ENCODE assay signal across 1 cellular context in the genomic region with DNA sequence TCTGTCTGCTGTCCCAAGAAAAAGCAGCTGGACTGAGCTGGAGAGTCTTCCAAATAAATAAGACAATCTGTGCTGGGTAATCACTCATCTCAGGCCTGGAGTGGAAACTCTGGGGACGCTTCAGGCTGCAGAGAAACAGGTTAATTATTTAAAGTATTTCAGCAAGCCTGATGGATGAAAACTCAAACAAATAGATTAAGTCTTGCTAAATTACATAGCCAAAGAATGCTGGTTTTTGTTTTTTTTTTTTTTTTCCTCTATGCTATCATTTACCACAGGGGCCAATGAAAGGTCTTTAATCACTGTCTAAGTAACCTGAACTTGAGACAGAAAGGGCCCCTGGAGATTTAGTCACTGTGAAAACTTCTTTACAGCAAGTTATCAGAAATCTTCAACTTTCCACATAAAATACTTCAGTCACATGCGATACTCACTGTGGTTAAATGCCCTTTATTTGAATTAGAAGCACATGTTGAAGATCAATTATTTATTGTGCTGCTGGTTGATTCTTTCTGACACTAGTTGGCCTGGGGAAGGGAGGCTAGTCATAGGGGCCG.
TF ChIP-seq lines count a peak whose summit lies in the region.

No MANE protein-coding gene starts in this region.

TF ChIP-seq in GM23338, 12 proteins besides CTCF, POLR2A, EP300 and RAD21 (continued from another document):
- TF ChIP-seq, protein P1, sequence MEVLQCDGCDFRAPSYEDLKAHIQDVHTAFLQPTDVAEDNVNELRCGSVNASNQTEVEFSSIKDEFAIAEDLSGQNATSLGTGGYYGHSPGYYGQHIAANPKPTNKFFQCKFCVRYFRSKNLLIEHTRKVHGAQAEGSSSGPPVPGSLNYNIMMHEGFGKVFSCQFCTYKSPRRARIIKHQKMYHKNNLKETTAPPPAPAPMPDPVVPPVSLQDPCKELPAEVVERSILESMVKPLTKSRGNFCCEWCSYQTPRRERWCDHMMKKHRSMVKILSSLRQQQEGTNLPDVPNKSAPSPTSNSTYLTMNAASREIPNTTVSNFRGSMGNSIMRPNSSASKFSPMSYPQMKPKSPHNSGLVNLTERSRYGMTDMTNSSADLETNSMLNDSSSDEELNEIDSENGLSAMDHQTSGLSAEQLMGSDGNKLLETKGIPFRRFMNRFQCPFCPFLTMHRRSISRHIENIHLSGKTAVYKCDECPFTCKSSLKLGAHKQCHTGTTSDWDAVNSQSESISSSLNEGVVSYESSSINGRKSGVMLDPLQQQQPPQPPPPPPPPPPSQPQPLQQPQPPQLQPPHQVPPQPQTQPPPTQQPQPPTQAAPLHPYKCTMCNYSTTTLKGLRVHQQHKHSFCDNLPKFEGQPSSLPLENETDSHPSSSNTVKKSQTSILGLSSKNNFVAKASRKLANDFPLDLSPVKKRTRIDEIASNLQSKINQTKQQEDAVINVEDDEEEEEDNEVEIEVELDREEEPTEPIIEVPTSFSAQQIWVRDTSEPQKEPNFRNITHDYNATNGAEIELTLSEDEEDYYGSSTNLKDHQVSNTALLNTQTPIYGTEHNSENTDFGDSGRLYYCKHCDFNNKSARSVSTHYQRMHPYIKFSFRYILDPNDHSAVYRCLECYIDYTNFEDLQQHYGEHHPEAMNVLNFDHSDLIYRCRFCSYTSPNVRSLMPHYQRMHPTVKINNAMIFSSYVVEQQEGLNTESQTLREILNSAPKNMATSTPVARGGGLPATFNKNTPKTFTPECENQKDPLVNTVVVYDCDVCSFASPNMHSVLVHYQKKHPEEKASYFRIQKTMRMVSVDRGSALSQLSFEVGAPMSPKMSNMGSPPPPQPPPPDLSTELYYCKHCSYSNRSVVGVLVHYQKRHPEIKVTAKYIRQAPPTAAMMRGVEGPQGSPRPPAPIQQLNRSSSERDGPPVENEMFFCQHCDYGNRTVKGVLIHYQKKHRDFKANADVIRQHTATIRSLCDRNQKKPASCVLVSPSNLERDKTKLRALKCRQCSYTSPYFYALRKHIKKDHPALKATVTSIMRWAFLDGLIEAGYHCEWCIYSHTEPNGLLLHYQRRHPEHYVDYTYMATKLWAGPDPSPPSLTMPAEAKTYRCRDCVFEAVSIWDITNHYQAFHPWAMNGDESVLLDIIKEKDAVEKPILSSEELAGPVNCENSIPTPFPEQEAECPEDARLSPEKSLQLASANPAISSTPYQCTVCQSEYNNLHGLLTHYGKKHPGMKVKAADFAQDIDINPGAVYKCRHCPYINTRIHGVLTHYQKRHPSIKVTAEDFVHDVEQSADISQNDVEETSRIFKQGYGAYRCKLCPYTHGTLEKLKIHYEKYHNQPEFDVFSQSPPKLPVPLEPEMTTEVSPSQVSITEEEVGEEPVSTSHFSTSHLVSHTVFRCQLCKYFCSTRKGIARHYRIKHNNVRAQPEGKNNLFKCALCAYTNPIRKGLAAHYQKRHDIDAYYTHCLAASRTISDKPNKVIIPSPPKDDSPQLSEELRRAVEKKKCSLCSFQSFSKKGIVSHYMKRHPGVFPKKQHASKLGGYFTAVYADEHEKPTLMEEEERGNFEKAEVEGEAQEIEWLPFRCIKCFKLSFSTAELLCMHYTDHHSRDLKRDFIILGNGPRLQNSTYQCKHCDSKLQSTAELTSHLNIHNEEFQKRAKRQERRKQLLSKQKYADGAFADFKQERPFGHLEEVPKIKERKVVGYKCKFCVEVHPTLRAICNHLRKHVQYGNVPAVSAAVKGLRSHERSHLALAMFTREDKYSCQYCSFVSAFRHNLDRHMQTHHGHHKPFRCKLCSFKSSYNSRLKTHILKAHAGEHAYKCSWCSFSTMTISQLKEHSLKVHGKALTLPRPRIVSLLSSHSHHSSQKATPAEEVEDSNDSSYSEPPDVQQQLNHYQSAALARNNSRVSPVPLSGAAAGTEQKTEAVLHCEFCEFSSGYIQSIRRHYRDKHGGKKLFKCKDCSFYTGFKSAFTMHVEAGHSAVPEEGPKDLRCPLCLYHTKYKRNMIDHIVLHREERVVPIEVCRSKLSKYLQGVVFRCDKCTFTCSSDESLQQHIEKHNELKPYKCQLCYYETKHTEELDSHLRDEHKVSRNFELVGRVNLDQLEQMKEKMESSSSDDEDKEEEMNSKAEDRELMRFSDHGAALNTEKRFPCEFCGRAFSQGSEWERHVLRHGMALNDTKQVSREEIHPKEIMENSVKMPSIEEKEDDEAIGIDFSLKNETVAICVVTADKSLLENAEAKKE (CRISPR knock-in tag; IDR thresholded peaks at IDR 0.05), result no peak
- TF ChIP-seq, protein P2, sequence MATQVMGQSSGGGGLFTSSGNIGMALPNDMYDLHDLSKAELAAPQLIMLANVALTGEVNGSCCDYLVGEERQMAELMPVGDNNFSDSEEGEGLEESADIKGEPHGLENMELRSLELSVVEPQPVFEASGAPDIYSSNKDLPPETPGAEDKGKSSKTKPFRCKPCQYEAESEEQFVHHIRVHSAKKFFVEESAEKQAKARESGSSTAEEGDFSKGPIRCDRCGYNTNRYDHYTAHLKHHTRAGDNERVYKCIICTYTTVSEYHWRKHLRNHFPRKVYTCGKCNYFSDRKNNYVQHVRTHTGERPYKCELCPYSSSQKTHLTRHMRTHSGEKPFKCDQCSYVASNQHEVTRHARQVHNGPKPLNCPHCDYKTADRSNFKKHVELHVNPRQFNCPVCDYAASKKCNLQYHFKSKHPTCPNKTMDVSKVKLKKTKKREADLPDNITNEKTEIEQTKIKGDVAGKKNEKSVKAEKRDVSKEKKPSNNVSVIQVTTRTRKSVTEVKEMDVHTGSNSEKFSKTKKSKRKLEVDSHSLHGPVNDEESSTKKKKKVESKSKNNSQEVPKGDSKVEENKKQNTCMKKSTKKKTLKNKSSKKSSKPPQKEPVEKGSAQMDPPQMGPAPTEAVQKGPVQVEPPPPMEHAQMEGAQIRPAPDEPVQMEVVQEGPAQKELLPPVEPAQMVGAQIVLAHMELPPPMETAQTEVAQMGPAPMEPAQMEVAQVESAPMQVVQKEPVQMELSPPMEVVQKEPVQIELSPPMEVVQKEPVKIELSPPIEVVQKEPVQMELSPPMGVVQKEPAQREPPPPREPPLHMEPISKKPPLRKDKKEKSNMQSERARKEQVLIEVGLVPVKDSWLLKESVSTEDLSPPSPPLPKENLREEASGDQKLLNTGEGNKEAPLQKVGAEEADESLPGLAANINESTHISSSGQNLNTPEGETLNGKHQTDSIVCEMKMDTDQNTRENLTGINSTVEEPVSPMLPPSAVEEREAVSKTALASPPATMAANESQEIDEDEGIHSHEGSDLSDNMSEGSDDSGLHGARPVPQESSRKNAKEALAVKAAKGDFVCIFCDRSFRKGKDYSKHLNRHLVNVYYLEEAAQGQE (IDR thresholded peaks at IDR 0.05; ENCODE audit: unreplicated experiment), result no peak
